23 cellular contexts compared by ENCODE assay signal in genomic region chr3:174547801-174548200, GRCh38.
DNase-seq lines count a peak whose midpoint lies in the region; ATAC-seq, FAIRE-seq and TF ChIP-seq lines count a peak whose summit lies in the region.
"Had no signal": no experiment of that assay in that cellular context is flagged by ENCODE, and none has a peak within 500 bp of the region (broad histone marks: within the 10 kb centered on the region; RNA-seq: fewer than 3 reads in every experiment).

No MANE protein-coding gene starts in this region.

- H2BK5ac ChIP-seq in H9 (ENCODE audit: insufficient read length, low read length): no peak overlapping the region

- H4K5ac ChIP-seq in H9 (ENCODE audit: insufficient read length, low read depth, low read length): no peak overlapping the region

- H2BK12ac ChIP-seq in H9 (ENCODE audit: insufficient read length, low read depth, low read length): no peak overlapping the region

- H3K23ac ChIP-seq in H9 (ENCODE audit: insufficient read length, low read depth, low read length): no peak overlapping the region

- no peak overlapping the region for H4K8ac ChIP-seq in H9 (replicated peaks; ENCODE audit: insufficient read length, low read depth, low read length)

- no peaks in the 10 kb centered on the region for H3K23me2 ChIP-seq in H9 (ENCODE audit: insufficient read length, low read depth, low read length, poor library complexity, severe bottlenecking)

- H3K4me3 ChIP-seq in choroid plexus epithelial cell (ENCODE audit: low read depth, low read length) (no peak overlapping the region), fibroblast of villous mesenchyme (ENCODE audit: low read depth, low read length) (no peak overlapping the region), SK-N-SH (ENCODE audit: low read depth in 2 of 2, low read length in 1 of 2) (no peak overlapping the region)
- H3K4me3 ChIP-seq: HAP-1 had no signal

- H3K27me3 ChIP-seq in SK-N-SH (ENCODE audit: insufficient read depth) (no peaks in the 10 kb centered on the region), H9 (ENCODE audit: insufficient read depth, low read length) (no peaks in the 10 kb centered on the region)

- H4K91ac ChIP-seq in H9 (ENCODE audit: insufficient read length, low read depth, low read length): no peak overlapping the region

- H3K36me3 Mint-ChIP-seq in H9 (ENCODE audit: insufficient read depth in 1 of 3, low read depth in 3 of 3): peaks cover 0 to 16% (median 4%) of the 10 kb centered on the region in 3 experiments; a peak in 5 of 7 replicates
- H3K36me3 Mint-ChIP-seq: CD8-positive, alpha-beta T cell had no signal

- no peak overlapping the region for H3K18ac ChIP-seq in H9 (ENCODE audit: insufficient read length, low read depth, low read length)

- TF ChIP-seq RAD21 in SK-N-SH (IDR thresholded peaks at IDR 0.05; ENCODE audit: low read length): no peak

- no peak overlapping the region for H2BK120ac ChIP-seq in H9 (ENCODE audit: low read depth, low read length, poor library complexity, severe bottlenecking)

- no peak overlapping the region for H2AK5ac ChIP-seq in H9 (ENCODE audit: insufficient read length, low read length)

- no peaks in the 10 kb centered on the region for H3K79me1 ChIP-seq in H9 (ENCODE audit: insufficient read depth, low read depth, low read length, poor library complexity, severe bottlenecking)

- CTCF ChIA-PET in SK-N-SH (lab: Yijun Ruan, JAX): no interaction called here

- POLR2A ChIA-PET in SK-N-SH (lab: Yijun Ruan, JAX): no interaction called here

- H3K4me1 ChIP-seq in SK-N-SH (ENCODE audit: control insufficient read depth in 1 of 2, insufficient read depth in 2 of 2, low read depth in 1 of 2, low read length in 1 of 2) (peaks cover 0 to 3% of the 10 kb centered on the region in 2 experiments; a peak in 2 of 4 replicates), H9 (ENCODE audit: insufficient read depth, low read length) (no peaks in the 10 kb centered on the region)
- H3K4me1 ChIP-seq: HAP-1 had no signal

- peaks cover 2% of the 10 kb centered on the region in 2 experiments; a peak in 2 of 4 replicates for H3K4me1 Mint-ChIP-seq in H9

- no peak overlapping the region for H3T11ph ChIP-seq in H9 (ENCODE audit: low read length)

- TF ChIP-seq EP300 in SK-N-SH (IDR thresholded peaks at IDR 0.05; ENCODE audit: borderline replicate concordance in 1 of 2, low read depth in 1 of 2, low read length in 1 of 2): no peak

- H3K56ac ChIP-seq in H9 (ENCODE audit: insufficient read length, low read depth, low read length): no peak overlapping the region

- ATAC-seq in GM21717 (IDR thresholded peaks at IDR 0.05; ENCODE audit: unreplicated experiment): no peak
- ATAC-seq: CD8-positive, alpha-beta T cell; SK-N-SH treated with all-trans-retinoic acid at 6 μM for 48 hours had no signal

- H3F3A ChIP-seq in SK-N-SH (replicated peaks; ENCODE audit: insufficient read depth): peaks cover 3% of the 10 kb centered on the region

- TF ChIP-seq CTCF in AG09319 (IDR thresholded peaks at IDR 0.05; ENCODE audit: low read depth, low read length) (no peak), choroid plexus epithelial cell (conservative IDR thresholded peaks at IDR 0.05; ENCODE audit: low read depth, low read length) (no peak), fibroblast of villous mesenchyme (IDR thresholded peaks at IDR 0.05; ENCODE audit: insufficient read depth, low read depth, low read length) (no peak), SK-N-SH (IDR thresholded peaks at IDR 0.05) (no peak), H9 (conservative IDR thresholded peaks at IDR 0.05) (no peak)

- DNase-seq in AG09319 (ENCODE audit: extremely low read depth, low read depth) (peak; percentile 8), choroid plexus epithelial cell (ENCODE audit: low read depth) (peak; percentile 7), fibroblast of villous mesenchyme (ENCODE audit: low read depth) (peak; percentile 70), SIG-M5 treated with dmso at 0.1 percent for 504 hours (lab: John Stamatoyannopoulos, UW; ENCODE audit: unreplicated experiment) (no peak), SK-N-SH (no peak), H9 (no peak)
- DNase-seq: 8988T; C1 segment of cervical spinal cord; CD8-positive, alpha-beta T cell; EL; KG1; NCI-H1092; NCI-H1436; NCI-H2029; NCI-H2227 treated with DMSO at 0.1 percent for 48 hours; NCI-H510A; NCI-H748 treated with DMSO at 0.1 percent for 48 hours; SHP77 treated with DMSO at 0.1 percent for 48 hours had no signal

- peak; percentile 21 for FAIRE-seq in G401.6 (lab: Jason Lieb, UNC)

- no peak overlapping the region for H2BK20ac ChIP-seq in H9 (ENCODE audit: low read depth, low read length, poor library complexity, severe bottlenecking)

- H3K9me3 ChIP-seq in SK-N-SH: no peaks in the 10 kb centered on the region
- no peaks in the 10 kb centered on the region for H3K9me3 ChIP-seq in H9 (ENCODE audit: control insufficient read depth, low read depth, low read length)
- H3K9me3 ChIP-seq: HAP-1 had no signal

- H2AFZ ChIP-seq in SK-N-SH (ENCODE audit: low read depth) (no peak overlapping the region), H9 (ENCODE audit: low read length) (no peak overlapping the region)

- H4K20me1 ChIP-seq in SK-N-SH (ENCODE audit: insufficient read depth) (no peaks in the 10 kb centered on the region), H9 (ENCODE audit: control insufficient read depth, insufficient read depth, insufficient read length) (no peaks in the 10 kb centered on the region)

- H3K4me3 Mint-ChIP-seq in H9: no peak overlapping the region
- H3K4me3 Mint-ChIP-seq: CD8-positive, alpha-beta T cell had no signal

- H3K9ac ChIP-seq in SK-N-SH: no peak overlapping the region
- no peak overlapping the region for H3K9ac ChIP-seq in H9 (ENCODE audit: extremely low read depth, insufficient read length, low read length)

- H3K4me2 ChIP-seq in SK-N-SH (no peak overlapping the region), H9 (ENCODE audit: insufficient read depth, insufficient read length, low read length) (no peak overlapping the region)

- no peak overlapping the region for H3K4ac ChIP-seq in H9 (ENCODE audit: low read depth, low read length)

- no peak overlapping the region for H2BK15ac ChIP-seq in H9 (ENCODE audit: low read depth, low read length)

- no peaks in the 10 kb centered on the region for H3K9me2 ChIP-seq in SK-N-SH

- H3K79me2 ChIP-seq in SK-N-SH (ENCODE audit: insufficient read depth): no peaks in the 10 kb centered on the region
- H3K79me2 ChIP-seq in H9 (ENCODE audit: insufficient read depth, low read length): no peaks in the 10 kb centered on the region

- no peak overlapping the region for H3K27ac Mint-ChIP-seq in H9
- H3K27ac Mint-ChIP-seq: CD8-positive, alpha-beta T cell had no signal

- H3K14ac ChIP-seq in H9 (ENCODE audit: insufficient read depth, low read length): no peak overlapping the region

- no peaks in the 10 kb centered on the region for H3K27me3 Mint-ChIP-seq in H9 (ENCODE audit: low read depth)

- no peaks in the 10 kb centered on the region; a peak in 1 of 5 replicates for H3K9me3 Mint-ChIP-seq in H9
- H3K9me3 Mint-ChIP-seq: CD8-positive, alpha-beta T cell had no signal

- no peak overlapping the region for H3K27ac ChIP-seq in SK-N-SH (ENCODE audit: low read depth in 2 of 2, low read length in 1 of 2)
- no peak overlapping the region for H3K27ac ChIP-seq in H9 (ENCODE audit: insufficient read length, low read depth, low read length)
- H3K27ac ChIP-seq: RWPE1 had no signal

- 86% methylated on average over 2 of the region's 2 CpGs for WGBS in SK-N-SH (ENCODE audit: low lambda C conversion rate)
- WGBS in H9 (ENCODE audit: extremely low coverage, insufficient read length, low lambda C conversion rate): no CpG with 5 or more reads among the region's 2 CpGs

- no peaks in the 10 kb centered on the region for H3K36me3 ChIP-seq in SK-N-SH (replicated peaks in 1 of 2; ENCODE audit: control insufficient read depth in 1 of 2, insufficient read depth in 2 of 2, low read length in 1 of 2)
- H3K36me3 ChIP-seq: HAP-1 had no signal

TF ChIP-seq in SK-N-SH, 30 proteins besides CTCF, POLR2A, EP300 and RAD21 (continues in another document):
- no peak for TF ChIP-seq JUND (IDR thresholded peaks at IDR 0.05)
- TF ChIP-seq GATA2 (CRISPR knock-in tag; IDR thresholded peaks at IDR 0.05): no peak
- TF ChIP-seq RXRA (IDR thresholded peaks at IDR 0.05; ENCODE audit: borderline replicate concordance, low read depth): no peak
- no peak for TF ChIP-seq YY1 (IDR thresholded peaks at IDR 0.05; ENCODE audit: low read depth)
- TF ChIP-seq MAX (IDR thresholded peaks at IDR 0.05; ENCODE audit: low read depth): no peak
- TF ChIP-seq SIN3A (IDR thresholded peaks at IDR 0.05; ENCODE audit: borderline replicate concordance, low read depth, low read length): no peak
- TF ChIP-seq PBX3 (IDR thresholded peaks at IDR 0.05): no peak
- no peak for TF ChIP-seq TCF12 (IDR thresholded peaks at IDR 0.05)
- TF ChIP-seq NFIC (IDR thresholded peaks at IDR 0.05; ENCODE audit: borderline replicate concordance): no peak
- no peak for TF ChIP-seq USF2 (IDR thresholded peaks at IDR 0.05; ENCODE audit: borderline replicate concordance, low read depth, low read length)

Comparison
In these comparisons a context has a peak if more than half of its experiments do, and no peak if none do; other contexts are left out.
1. DNase-seq: peak in AG09319 (single experiment), choroid plexus epithelial cell (single experiment) and fibroblast of villous mesenchyme (single experiment); none in SIG-M5 treated with dmso at 0.1 percent for 504 hours (single experiment), SK-N-SH (single experiment) and H9 (single experiment).